ENCODE assay signal across 11 cellular contexts in the genomic region with DNA sequence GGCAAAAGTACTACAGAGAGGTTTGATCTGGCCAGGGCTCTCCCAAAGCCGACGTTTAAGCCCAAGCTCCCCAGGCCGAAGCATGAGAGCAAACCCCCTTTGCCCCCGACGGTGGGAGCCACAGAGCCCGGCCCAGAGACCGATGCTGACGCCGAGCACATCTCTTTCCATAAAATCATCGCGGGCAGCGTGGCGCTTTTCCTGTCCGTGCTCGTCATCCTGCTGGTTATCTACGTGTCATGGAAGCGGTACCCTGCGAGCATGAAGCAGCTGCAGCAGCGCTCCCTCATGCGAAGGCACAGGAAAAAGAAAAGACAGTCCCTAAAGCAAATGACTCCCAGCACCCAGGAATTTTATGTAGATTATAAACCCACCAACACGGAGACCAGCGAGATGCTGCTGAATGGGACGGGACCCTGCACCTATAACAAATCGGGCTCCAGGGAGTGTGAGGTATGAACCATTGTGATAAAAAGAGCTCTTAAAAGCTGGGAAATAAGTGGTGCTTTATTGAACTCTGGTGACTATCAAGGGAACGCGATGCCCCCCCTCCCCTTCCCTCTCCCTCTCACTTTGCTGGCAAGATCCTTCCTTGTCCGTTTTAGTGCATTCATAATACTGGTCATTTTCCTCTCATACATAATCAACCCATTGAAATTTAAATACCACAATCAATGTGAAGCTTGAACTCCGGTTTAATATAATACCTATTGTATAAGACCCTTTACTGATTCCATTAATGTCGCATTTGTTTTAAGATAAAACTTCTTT.
DNase-seq lines count a peak whose midpoint lies in the region; ATAC-seq and TF ChIP-seq lines count a peak whose summit lies in the region.
"Had no signal": no experiment of that assay in that cellular context is flagged by ENCODE, and none has a peak within 500 bp of the region (broad histone marks: within the 10 kb centered on the region; RNA-seq: fewer than 3 reads in every experiment).

No MANE protein-coding gene starts in this region.

- no peaks in the 10 kb centered on the region for H3K9me3 ChIP-seq in HEK293 (ENCODE audit: control insufficient read depth, insufficient read depth, low read depth, low read length)
- H3K9me3 ChIP-seq in iPS-15b (ENCODE audit: control insufficient read depth, insufficient read depth, low read length), result no peaks in the 10 kb centered on the region

- H3K9ac ChIP-seq in iPS-15b (ENCODE audit: low read depth, low read length), result peak overlapping the region; percentile 55

- CTCF ChIA-PET in HEK293 (lab: Yijun Ruan, JAX), result interaction anchor here (0.6 to 1.6 kb wide), 3 partner anchors 328 to 851 kb away, joined by 3 to 4 read pairs (median 3); no protein-coding TSS in a partner anchor

- no peak overlapping the region for H3K27ac ChIP-seq in HEK293 (ENCODE audit: extremely low read depth, low read depth, low read length)

- peaks cover 36% of the 10 kb centered on the region for H3K27me3 ChIP-seq in iPS-15b (ENCODE audit: control insufficient read depth, insufficient read depth, low read length)

- no peaks in the 10 kb centered on the region for H3K4me1 ChIP-seq in HEK293 (ENCODE audit: control insufficient read depth, insufficient read depth, low read length)
- H3K4me1 ChIP-seq in iPS-15b (ENCODE audit: control insufficient read depth, insufficient read depth, low read length), result peaks cover 23% of the 10 kb centered on the region

- H3K4me3 ChIP-seq in HEK293 (ENCODE audit: low read depth, low read length) (peak overlapping the region; percentile 13), iPS-15b (ENCODE audit: low read depth, low read length) (peak overlapping the region; percentile 65), retinal pigment epithelial cell (ENCODE audit: low read length) (peak overlapping the region; percentile 40)

- no peak for TF ChIP-seq CTCF in HEK293 (tag by site-specific recombination; IDR thresholded peaks at IDR 0.05)
- TF ChIP-seq CTCF in retinal pigment epithelial cell (conservative IDR thresholded peaks at IDR 0.05; ENCODE audit: low read depth, low read length), result no peak

- ATAC-seq in HG03571 (IDR thresholded peaks at IDR 0.05; ENCODE audit: unreplicated experiment), result no peak
- no peak for ATAC-seq in HG03432 (IDR thresholded peaks at IDR 0.05; ENCODE audit: unreplicated experiment)
- no peak for ATAC-seq in HG03139 (IDR thresholded peaks at IDR 0.05; ENCODE audit: unreplicated experiment)
- ATAC-seq: T-cell had no signal

- POLR2A ChIA-PET in HEK293 (lab: Yijun Ruan, JAX), result no interaction called here

- DNase-seq in astrocyte of the hippocampus (ENCODE audit: low read depth, low spot score), result peak; percentile 32
- no peak for DNase-seq in retinal pigment epithelial cell (ENCODE audit: low read depth)
- DNase-seq in MV-4-11 (lab: John Stamatoyannopoulos, UW), result no peak
- DNase-seq: activated T-cell treated with anti-CD3 and anti-CD28 coated beads, Interleukin-2, amount 50 U/mL, for 1 hour; NCI-H2171; T-cell had no signal

- H3K36me3 ChIP-seq in HEK293 (ENCODE audit: control insufficient read depth in 2 of 2, insufficient read depth in 1 of 2, low read length in 2 of 2), result no peaks in the 10 kb centered on the region
- H3K36me3 ChIP-seq in iPS-15b (ENCODE audit: control insufficient read depth, insufficient read depth, low read length), result no peaks in the 10 kb centered on the region

TF ChIP-seq in HEK293, 187 proteins besides CTCF, POLR2A, EP300 and RAD21:
- TF ChIP-seq ZBTB48 (tag by site-specific recombination; IDR thresholded peaks at IDR 0.05), result peak; percentile 92
- no peak for TF ChIP-seq HOXA7 (CRISPR knock-in tag; IDR thresholded peaks at IDR 0.05; ENCODE audit: borderline replicate concordance)

Comparison
In these comparisons a context has a peak if more than half of its experiments do, and no peak if none do; other contexts are left out.
1. H3K4me3 ChIP-seq: peak in every context shown above with its lines; median percentile 65 in iPS-15b; 40 in retinal pigment epithelial cell; 13 in HEK293.